In the genomic region with DNA sequence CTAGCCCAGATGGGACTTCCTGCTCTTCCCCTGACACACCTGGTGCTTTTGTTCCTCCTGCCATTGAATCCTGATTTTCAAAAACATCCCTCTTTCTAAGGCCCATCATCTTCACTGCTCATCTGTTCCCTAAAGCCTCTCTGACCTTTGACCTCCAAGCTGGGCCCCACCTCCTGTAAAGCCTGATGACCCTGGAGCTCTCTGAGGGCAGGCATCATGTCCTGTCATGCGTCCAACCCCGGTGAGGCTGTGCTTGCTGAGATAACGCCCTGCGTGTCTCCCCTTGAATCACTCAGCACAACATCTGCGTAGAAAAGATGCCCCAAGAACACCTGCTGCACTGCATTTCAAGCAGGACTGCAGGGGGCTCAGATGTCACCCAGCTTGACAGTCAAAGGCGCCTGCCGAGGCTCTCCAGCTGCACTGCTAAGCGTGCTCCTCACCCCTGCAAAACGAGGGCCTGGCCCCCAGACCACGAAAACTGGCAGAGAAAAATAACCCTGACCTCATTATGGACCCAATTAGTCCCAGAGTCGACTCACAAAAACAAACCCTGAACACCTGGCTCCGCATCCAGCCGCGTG, we compare ENCODE assay signal across 13 cellular contexts.
DNase-seq lines count a peak whose midpoint lies in the region; ATAC-seq and TF ChIP-seq lines count a peak whose summit lies in the region.
"Had no signal": no experiment of that assay in that cellular context is flagged by ENCODE, and none has a peak within 500 bp of the region (broad histone marks: within the 10 kb centered on the region; RNA-seq: fewer than 3 reads in every experiment).

No MANE protein-coding gene starts in this region.

- H4K8ac ChIP-seq in neuronal stem cell (ENCODE audit: low read depth, low read length), result no peak overlapping the region

- intact Hi-C loops in PC-9 (cut with micrococcal nuclease; ENCODE audit: unreplicated experiment), result no loop called here

- WGBS in neuronal stem cell (ENCODE audit: extremely low coverage in 2 of 2, insufficient read length in 2 of 2, insufficient replicate concordance in 1 of 2), 2 donors, result no CpG with 5 or more reads among the region's 14 CpGs

- H2BK120ac ChIP-seq in neuronal stem cell (ENCODE audit: low read depth, low read length), result no peak overlapping the region

- H3K4me1 ChIP-seq in neuronal stem cell (ENCODE audit: control insufficient read depth in 2 of 2, insufficient read depth in 1 of 2, low read depth in 1 of 2, low read length in 2 of 2) (peaks cover 9 to 18% of the 10 kb centered on the region in 2 donors), foreskin keratinocyte (peaks cover 11% of the 10 kb centered on the region), PC-9 (replicated peaks; ENCODE audit: insufficient read depth) (no peaks in the 10 kb centered on the region)
- H3K4me1 ChIP-seq: upper lobe of left lung had no signal

- H4K91ac ChIP-seq in neuronal stem cell (ENCODE audit: low read depth, low read length, poor library complexity), result no peak overlapping the region

- no peak for ATAC-seq in foreskin keratinocyte
- ATAC-seq in GM21381 (IDR thresholded peaks at IDR 0.05; ENCODE audit: unreplicated experiment), result no peak

- H3K79me2 ChIP-seq in PC-9 (ENCODE audit: low read depth), result no peaks in the 10 kb centered on the region

- DNase-seq in NCI-H82 (lab: John Stamatoyannopoulos, UW), result peak; percentile 5
- DNase-seq in NCI-H82 treated with DMSO at 0.1 percent for 48 hours (lab: John Stamatoyannopoulos, UW; ENCODE audit: unreplicated experiment), result no peak
- DNase-seq in NCI-H187 treated with DMSO at 0.1 percent for 48 hours (lab: John Stamatoyannopoulos, UW), result peak; percentile 69
- no peak for DNase-seq in neuronal stem cell (ENCODE audit: low spot score)
- no peak for DNase-seq in foreskin keratinocyte
- DNase-seq in PC-9, result no peak
- DNase-seq: activated CD4-positive, alpha-beta memory T cell treated with anti-CD3 and anti-CD28 coated beads for 36 hours; Calu3 had no signal

- no peak overlapping the region for H2BK12ac ChIP-seq in neuronal stem cell (ENCODE audit: low read length)

- TF ChIP-seq CTCF in VCaP (conservative IDR thresholded peaks at IDR 0.05) (no peak), foreskin keratinocyte (conservative IDR thresholded peaks at IDR 0.05) (no peak), PC-9 (conservative IDR thresholded peaks at IDR 0.05) (no peak)

- no peak overlapping the region for H2AFZ ChIP-seq in neuronal stem cell (ENCODE audit: low read length)
- no peak overlapping the region for H2AFZ ChIP-seq in PC-9

- CTCF ChIA-PET in PC-9 (lab: Charles Lee), result interaction anchor here (0.5 kb wide), 1 partner anchor 272 kb away, joined by 3 read pairs; no protein-coding TSS in a partner anchor

- H4K20me1 ChIP-seq in PC-9 (ENCODE audit: insufficient read depth), result no peaks in the 10 kb centered on the region

- peak overlapping the region; percentile 69 for H3K18ac ChIP-seq in neuronal stem cell (ENCODE audit: low read length)

- no peaks in the 10 kb centered on the region for H3K27me3 ChIP-seq in neuronal stem cell (ENCODE audit: control insufficient read depth in 3 of 3, insufficient read depth in 3 of 3, low read depth in 1 of 3, low read length in 3 of 3)
- no peaks in the 10 kb centered on the region for H3K27me3 ChIP-seq in foreskin keratinocyte
- H3K27me3 ChIP-seq in PC-9 (ENCODE audit: insufficient read depth, low read depth), result peaks cover 1% of the 10 kb centered on the region; the same call in 1 of the 2 replicates
- H3K27me3 ChIP-seq: neutrophil, upper lobe of left lung had no signal

- no peaks in the 10 kb centered on the region for H3K79me1 ChIP-seq in neuronal stem cell (ENCODE audit: low read depth, low read length)

- no peak overlapping the region for H3K4me2 ChIP-seq in neuronal stem cell (ENCODE audit: insufficient read depth, low read length, poor library complexity, severe bottlenecking)
- H3K4me2 ChIP-seq in PC-9, result no peak overlapping the region
- H3K4me2 ChIP-seq: smooth muscle cell had no signal

- H3K27ac ChIP-seq in VCaP (peak overlapping the region; percentile 55; the same call in 1 of the 2 replicates), neuronal stem cell (replicated peaks; ENCODE audit: low read length) (peak overlapping the region; percentile 6), foreskin keratinocyte (no peak overlapping the region), PC-9 (no peak overlapping the region)
- H3K27ac ChIP-seq: neutrophil, upper lobe of left lung had no signal

- no peak overlapping the region for H3K4ac ChIP-seq in neuronal stem cell (ENCODE audit: low read length)

- no TSS peak for BruUV-seq in PC-9 (replicated peaks; lab: Mats Ljungman, UMichigan)

- H2BK5ac ChIP-seq in neuronal stem cell (ENCODE audit: low read length), result no peak overlapping the region

- H3K4me3 ChIP-seq in neuronal stem cell (ENCODE audit: low read length in 2 of 2) (no peak overlapping the region), PC-9 (no peak overlapping the region)
- H3K4me3 ChIP-seq: smooth muscle cell, upper lobe of left lung had no signal

- peaks cover 0 to 5% of the 10 kb centered on the region in 2 donors for H3K9me3 ChIP-seq in neuronal stem cell (replicated peaks in 1 of 2; ENCODE audit: control insufficient read depth in 2 of 2, insufficient read depth in 1 of 2, low read depth in 1 of 2, low read length in 2 of 2)
- H3K9me3 ChIP-seq in PC-9 (ENCODE audit: insufficient read depth, low read depth), result no peaks in the 10 kb centered on the region
- H3K9me3 ChIP-seq: neutrophil, upper lobe of left lung had no signal

- no peaks in the 10 kb centered on the region for H3F3A ChIP-seq in PC-9 (ENCODE audit: insufficient read depth, low read depth)

- H3K14ac ChIP-seq in neuronal stem cell (ENCODE audit: low read length), result no peak overlapping the region

- peaks cover 0 to 10% of the 10 kb centered on the region in 2 donors for H3K36me3 ChIP-seq in neuronal stem cell (replicated peaks in 1 of 2; ENCODE audit: control insufficient read depth in 2 of 2, insufficient read depth in 2 of 2, low read length in 2 of 2)
- no peaks in the 10 kb centered on the region for H3K36me3 ChIP-seq in PC-9 (ENCODE audit: low read depth)
- H3K36me3 ChIP-seq: neutrophil had no signal

- H3K23ac ChIP-seq in neuronal stem cell (ENCODE audit: low read depth, low read length, poor library complexity), result no peak overlapping the region

- no peak overlapping the region for H3K9ac ChIP-seq in neuronal stem cell (ENCODE audit: low read depth, low read length, poor library complexity)

- peak overlapping the region; percentile 15 for H2AK5ac ChIP-seq in neuronal stem cell (ENCODE audit: low read depth, low read length)

- POLR2A ChIA-PET in PC-9 (lab: Charles Lee; ENCODE audit: unreplicated experiment), result no interaction called here

- peak overlapping the region; percentile 1 for H2BK15ac ChIP-seq in neuronal stem cell (ENCODE audit: low read length)

- no peaks in the 10 kb centered on the region for H3K9me2 ChIP-seq in PC-9 (ENCODE audit: insufficient read depth)

Comparison
In these comparisons a context has a peak if more than half of its experiments do, and no peak if none do; other contexts are left out.
1. DNase-seq: peak in NCI-H82 (single experiment) and NCI-H187 treated with DMSO at 0.1 percent for 48 hours (single experiment); none in NCI-H82 treated with DMSO at 0.1 percent for 48 hours (single experiment), neuronal stem cell (single experiment), foreskin keratinocyte (0 of 2) and PC-9 (0 of 2).
2. H3K27ac ChIP-seq: peak in VCaP (single experiment) and neuronal stem cell (single experiment); none in foreskin keratinocyte (single experiment) and PC-9 (single experiment).